Comparison of ENCODE assay signal across 8 cellular contexts in genomic region chr6:127342946-127343752, GRCh38. TPM values are rescaled to one million over a fixed set of nuclear protein-coding genes. Genes with fewer than 3 reads are reported as not detected.
DNase-seq lines count a peak whose midpoint lies in the region; ATAC-seq and TF ChIP-seq lines count a peak whose summit lies in the region.

Gene ECHDC1, minus strand, starts transcription at chr6:127343609. Its CDS starts 12,581 bp downstream, at chr6:127331028.

- H3F3A ChIP-seq in SK-N-SH (replicated peaks; ENCODE audit: insufficient read depth): peaks cover 8% of the 10 kb centered on the region

- H4K20me1 ChIP-seq in SK-N-SH (ENCODE audit: insufficient read depth): peaks cover 3% of the 10 kb centered on the region; the same call in 1 of the 2 replicates

- H3K36me3 Mint-ChIP-seq in activated naive CD4-positive, alpha-beta T cell treated with anti-CD3 and anti-CD28 coated beads, Interleukin-2, amount 50 U/mL, for 72 hours: peaks cover 1 to 7% of the 10 kb centered on the region in 2 donors

- peak; percentile 83 to 92 for ATAC-seq in activated naive CD4-positive, alpha-beta T cell treated with anti-CD3 and anti-CD28 coated beads, Interleukin-2, amount 50 U/mL, for 72 hours

- peaks cover 0 to 4% of the 10 kb centered on the region in 2 donors for H3K9me3 Mint-ChIP-seq in activated naive CD4-positive, alpha-beta T cell treated with anti-CD3 and anti-CD28 coated beads, Interleukin-2, amount 50 U/mL, for 72 hours

- no peak within 1 kb of the TSS for H3K27ac Mint-ChIP-seq in activated naive CD4-positive, alpha-beta T cell treated with anti-CD3 and anti-CD28 coated beads, Interleukin-2, amount 50 U/mL, for 72 hours

- under 1% methylated on average over 64 of the region's 72 CpGs for WGBS in SK-N-SH (ENCODE audit: low lambda C conversion rate)
- 1 to 2% methylated on average over 24 to 71 of the region's 72 CpGs for WGBS in transverse colon (ENCODE audit: low coverage in 1 of 2), 2 donors

- no peak for TF ChIP-seq RAD21 in SK-N-SH (IDR thresholded peaks at IDR 0.05; ENCODE audit: low read length)

- peaks cover 83% of the 10 kb centered on the region for H3K79me2 ChIP-seq in SK-N-SH (ENCODE audit: insufficient read depth)

- H3K4me1 ChIP-seq in SK-N-SH (ENCODE audit: control insufficient read depth in 1 of 2, insufficient read depth in 2 of 2, low read depth in 1 of 2, low read length in 1 of 2) (peaks cover 10 to 24% of the 10 kb centered on the region in 2 experiments; a peak in 3 of 4 replicates), cardiac muscle cell (ENCODE audit: low read depth) (peaks cover 13% of the 10 kb centered on the region), transverse colon (peaks cover 6 to 47% (median 35%) of the 10 kb centered on the region in 4 donors)

- TF ChIP-seq POLR2A in transverse colon (IDR thresholded peaks at IDR 0.05): peak; percentile 54

- TF ChIP-seq CTCF in HFF-Myc (IDR thresholded peaks at IDR 0.05; ENCODE audit: low read depth, low read length, missing control alignments) (no peak), SK-N-SH (IDR thresholded peaks at IDR 0.05) (no peak), cardiac muscle cell (IDR thresholded peaks at IDR 0.05; ENCODE audit: low read depth, low read length) (no peak), transverse colon (IDR thresholded peaks at IDR 0.05) (peak in 2 of 5 experiments; percentile 1 to 15)

- intact Hi-C loops in transverse colon (cut with DNase I; ENCODE audit: low total_unique reads): no loop called here

- H3K36me3 ChIP-seq in SK-N-SH (replicated peaks in 1 of 2; ENCODE audit: control insufficient read depth in 1 of 2, insufficient read depth in 2 of 2, low read length in 1 of 2) (peaks cover 0 to 7% of the 10 kb centered on the region in 2 experiments), cardiac muscle cell (no peaks in the 10 kb centered on the region), transverse colon (no peaks in the 10 kb centered on the region)

- H3K27me3 ChIP-seq in SK-N-SH (ENCODE audit: insufficient read depth) (no peaks in the 10 kb centered on the region), cardiac muscle cell (no peaks in the 10 kb centered on the region), transverse colon (no peaks in the 10 kb centered on the region)

- H3K4me2 ChIP-seq in SK-N-SH: peak within 1 kb of the TSS; percentile 85

- TF ChIP-seq EP300 in SK-N-SH (IDR thresholded peaks at IDR 0.05; ENCODE audit: borderline replicate concordance in 1 of 2, low read depth in 1 of 2, low read length in 1 of 2) (no peak), transverse colon (IDR thresholded peaks at IDR 0.05; ENCODE audit: low read depth) (no peak)

- POLR2A ChIA-PET in SK-N-SH (lab: Yijun Ruan, JAX): interaction anchor here (1.1 to 1.2 kb wide), 2 partner anchors 77 to 176 kb away, joined by 3 to 4 read pairs; partner anchors contain the start of genes MTCL3 and RNF146

- peak within 1 kb of the TSS; percentile 94 for H2AFZ ChIP-seq in SK-N-SH (ENCODE audit: low read depth)

- H3K9ac ChIP-seq in SK-N-SH: peak within 1 kb of the TSS; percentile 93

- CTCF ChIA-PET in SK-N-SH (lab: Yijun Ruan, JAX): interaction anchor here (0.7 to 1.8 kb wide), 4 partner anchors 121 to 173 kb away, joined by 3 to 7 read pairs (median 4); no protein-coding TSS in a partner anchor

- DNase-seq in HFF-Myc (ENCODE audit: extremely low read depth, low read depth) (peak; percentile 56), MV-4-11 (lab: John Stamatoyannopoulos, UW) (peak; percentile 71), SK-N-SH (peak; percentile 86), cardiac muscle cell (ENCODE audit: low read depth in 1 of 2, low spot score in 1 of 2) (peak; percentile 78 to 81), pons (ENCODE audit: low spot score) (peak; percentile 62), transverse colon (peak; percentile 62)
- peak; percentile 67 to 72 for DNase-seq in activated naive CD4-positive, alpha-beta T cell treated with anti-CD3 and anti-CD28 coated beads, Interleukin-2, amount 50 U/mL, for 72 hours (ENCODE audit: low spot score in 2 of 2)

- in situ Hi-C loops in transverse colon (cut with MboI; ENCODE audit: low pct_ligation_motif_present in 1 of 4, low pct_unique_long_range_greater_than_20kb in 1 of 4, low sequenced_read_pairs in 3 of 4): no loop called here

- H3K9me3 ChIP-seq in SK-N-SH (no peaks in the 10 kb centered on the region), cardiac muscle cell (ENCODE audit: low read depth) (no peaks in the 10 kb centered on the region), transverse colon (no peaks in the 10 kb centered on the region)

- H3K27ac ChIP-seq in SK-N-SH (ENCODE audit: low read depth in 2 of 2, low read length in 1 of 2) (peak within 1 kb of the TSS; percentile 91 to 95), cardiac muscle cell (peak within 1 kb of the TSS; percentile 94), transverse colon (peak within 1 kb of the TSS; percentile 83 to 92 (median 88))

- H3K4me3 ChIP-seq in GM08714 (ENCODE audit: low read length) (peak within 1 kb of the TSS; percentile 77), HFF-Myc (replicated peaks; ENCODE audit: low read depth, low read length) (peak within 1 kb of the TSS; percentile 92), SK-N-SH (ENCODE audit: low read depth in 2 of 2, low read length in 1 of 2) (peak within 1 kb of the TSS; percentile 90 to 92), cardiac muscle cell (peak within 1 kb of the TSS; percentile 83), transverse colon (peak within 1 kb of the TSS; percentile 66 to 91 (median 70))

- no peaks in the 10 kb centered on the region for H3K9me2 ChIP-seq in SK-N-SH

TF ChIP-seq in SK-N-SH, 30 proteins besides CTCF, POLR2A, EP300 and RAD21 (continues in another document):
- TF ChIP-seq REST (IDR thresholded peaks at IDR 0.05; ENCODE audit: low read depth, low read length) (no peak), POLR2AphosphoS5 (IDR thresholded peaks at IDR 0.05; ENCODE audit: low read depth, low read length) (peak; percentile 84), NRF1 (IDR thresholded peaks at IDR 0.05; ENCODE audit: low read depth, low read length) (no peak), RFX5 (IDR thresholded peaks at IDR 0.05; ENCODE audit: low read length) (no peak), TCF12 (IDR thresholded peaks at IDR 0.05) (no peak), FOXJ3 (CRISPR knock-in tag; IDR thresholded peaks at IDR 0.05) (no peak), CHD2 (IDR thresholded peaks at IDR 0.05; ENCODE audit: low read length, partially characterized antibody) (peak; percentile 61), TAF1 (IDR thresholded peaks at IDR 0.05; ENCODE audit: borderline replicate concordance, low read depth, low read length) (peak; percentile 66), FOXM1 (IDR thresholded peaks at IDR 0.05; ENCODE audit: low read depth) (no peak), FOSL2 (IDR thresholded peaks at IDR 0.05; ENCODE audit: borderline replicate concordance, low read depth) (no peak), GABPA (IDR thresholded peaks at IDR 0.05; ENCODE audit: low read depth) (peak; percentile 96), PBX3 (IDR thresholded peaks at IDR 0.05) (no peak), YY1 (IDR thresholded peaks at IDR 0.05; ENCODE audit: low read depth) (0 out of 2 replicates have a peak, but pooled peaks have one; percentile 53), MEF2A (IDR thresholded peaks at IDR 0.05; ENCODE audit: borderline replicate concordance, low read depth) (no peak), RXRA (IDR thresholded peaks at IDR 0.05; ENCODE audit: borderline replicate concordance, low read depth) (no peak)

RNA-seq across cellular contexts. Expression of gene ECHDC1, which starts in this region (rescaled TPM):
- 23.3 and 36.1 TPM in 2 replicates for polyA plus RNA-seq in SK-N-SH (2012; rRNA removed)
- 48.9 and 55.9 TPM in 2 replicates for polyA plus RNA-seq in SK-N-SH (2012; cell fraction: cytosol; rRNA removed)
- polyA plus RNA-seq in SK-N-SH (2012; cell fraction: nucleus; rRNA removed): 6.4 and 18.1 TPM in 2 replicates
- total RNA-seq in activated naive CD4-positive, alpha-beta T cell treated with anti-CD3 and anti-CD28 coated beads, Interleukin-2, amount 50 U/mL, for 72 hours: 10 to 100 TPM; 47.9 to 56.6 TPM
- total RNA-seq in cardiac muscle cell: 34.1 and 36.1 TPM in 2 replicates
- 60.7 and 68.4 TPM in 2 replicates for polyA plus RNA-seq in cardiac muscle cell
- 10 to 100 TPM; 13.1 to 77.8 (median 59.6) TPM for total RNA-seq in transverse colon

Comparison
In these comparisons a context has a peak if more than half of its experiments do, and no peak if none do; other contexts are left out.
1. Peak in every context shown above with its lines: DNase-seq, ATAC-seq, H3K4me3 ChIP-seq and H3K27ac ChIP-seq.